Comparison of ENCODE assay signal across 13 cellular contexts in the genomic region with DNA sequence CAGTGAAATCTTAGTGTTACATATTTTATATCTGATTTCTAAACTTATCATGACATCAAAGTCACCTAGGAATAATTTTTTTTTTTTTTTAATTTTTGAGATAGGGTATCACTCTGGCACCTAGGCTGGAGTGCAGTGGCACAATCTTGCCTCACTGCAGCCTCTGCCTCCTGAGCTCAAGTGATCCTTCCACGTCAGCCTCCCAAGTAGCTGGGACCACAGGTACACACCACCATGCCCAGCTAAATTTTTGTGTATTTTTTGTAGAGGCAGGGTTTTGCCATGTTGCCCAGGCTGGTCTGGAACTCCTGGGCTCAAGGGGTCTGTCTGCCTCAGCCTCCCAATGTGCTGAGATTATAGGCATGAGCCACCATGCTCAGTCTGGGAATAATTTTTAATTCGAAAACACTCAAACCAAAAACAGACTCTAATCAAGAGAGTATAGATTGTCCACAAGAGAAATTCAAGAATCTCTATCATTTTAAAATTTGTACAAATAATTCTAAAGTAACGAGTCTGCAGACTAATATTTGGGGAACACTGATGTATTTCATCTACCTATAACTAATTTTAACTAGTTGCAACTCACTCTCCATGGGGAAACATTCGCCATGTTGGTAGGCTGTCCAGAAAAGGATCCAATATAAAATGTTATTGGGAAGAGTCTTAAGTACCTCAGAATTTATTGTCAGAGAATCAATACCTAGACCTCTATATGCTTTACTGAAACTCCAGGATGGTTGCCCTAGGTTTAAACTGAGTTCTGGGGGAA. TPM values are rescaled to one million over a fixed set of nuclear protein-coding genes. Genes with fewer than 3 reads are reported as not detected.
A peak's percentile ranks its signal among the peaks of the same experiment; 100 is the strongest.
DNase-seq lines count a peak whose midpoint lies in the region; ATAC-seq and TF ChIP-seq lines count a peak whose summit lies in the region.
"Had no signal": no experiment of that assay in that cellular context is flagged by ENCODE, and none has a peak within 500 bp of the region (broad histone marks: within the 10 kb centered on the region; RNA-seq: fewer than 3 reads in every experiment).

No MANE protein-coding gene starts in this region.

- TF ChIP-seq CTCF in DND-41 (IDR thresholded peaks at IDR 0.05; ENCODE audit: borderline replicate concordance, extremely low read depth, low read length, poor library complexity, severe bottlenecking) (no peak), foreskin keratinocyte (conservative IDR thresholded peaks at IDR 0.05) (no peak)

- H3K4me3 ChIP-seq in DND-41 (ENCODE audit: low read depth in 1 of 2, low read length in 2 of 2) (peak overlapping the region in 1 of 2 experiments; percentile 79; a peak in 1 of 4 replicates), MG63 (peak overlapping the region; percentile 72), neuronal stem cell (ENCODE audit: low read length in 2 of 2) (no peak overlapping the region)
- H3K4me3 ChIP-seq: right atrium auricular region had no signal

- peaks cover 11% of the 10 kb centered on the region for H3K36me3 Mint-ChIP-seq in dendritic cell treated with granulocyte-macrophage colony-stimulating factor and Interleukin-4, amounts not matched to agents 40 ng/mL and 50 ng/mL, for 4 days (ENCODE audit: low read depth)
- peaks cover 8% of the 10 kb centered on the region for H3K36me3 Mint-ChIP-seq in activated T-helper 1 cell treated with anti-CD3 and anti-CD28 coated beads, Interleukin-12 subunit alpha, Interleukin-12 subunit beta, Interleukin-2, Interleukin-4 antibody, amounts not matched to agents 30 ng/mL and 10 ng/mL and 1 ng/mL, durations not matched to agents 14 hours and 24 hours and 36 hours (ENCODE audit: low read depth)
- H3K36me3 Mint-ChIP-seq: CD8-positive, alpha-beta T cell had no signal

- no peak for ATAC-seq in DND-41 (ENCODE audit: insufficient read depth, low read depth)
- ATAC-seq in foreskin keratinocyte = no peak
- ATAC-seq: activated CD4-positive, CD25-positive, alpha-beta regulatory T cell treated with anti-CD3 and anti-CD28 coated beads, Interleukin-2, amount 50 U/mL, for 24 hours; CD8-positive, alpha-beta T cell; left cardiac atrium; naive thymus-derived CD4-positive, alpha-beta T cell had no signal

- no peak overlapping the region for H2BK5ac ChIP-seq in neuronal stem cell (ENCODE audit: low read length)

- peak overlapping the region; percentile 64 for H3K4me3 Mint-ChIP-seq in dendritic cell treated with granulocyte-macrophage colony-stimulating factor and Interleukin-4, amounts not matched to agents 40 ng/mL and 50 ng/mL, for 4 days
- no peak overlapping the region for H3K4me3 Mint-ChIP-seq in activated T-helper 1 cell treated with anti-CD3 and anti-CD28 coated beads, Interleukin-12 subunit alpha, Interleukin-12 subunit beta, Interleukin-2, Interleukin-4 antibody, amounts not matched to agents 30 ng/mL and 10 ng/mL and 1 ng/mL, durations not matched to agents 14 hours and 24 hours and 36 hours
- H3K4me3 Mint-ChIP-seq: CD8-positive, alpha-beta T cell had no signal

- H3K27me3 ChIP-seq in DND-41 (ENCODE audit: insufficient read depth, low read length, poor library complexity) = no peaks in the 10 kb centered on the region
- no peaks in the 10 kb centered on the region for H3K27me3 ChIP-seq in MG63
- no peaks in the 10 kb centered on the region for H3K27me3 ChIP-seq in neuronal stem cell (ENCODE audit: control insufficient read depth in 3 of 3, insufficient read depth in 3 of 3, low read depth in 1 of 3, low read length in 3 of 3)
- no peaks in the 10 kb centered on the region for H3K27me3 ChIP-seq in foreskin keratinocyte
- H3K27me3 ChIP-seq: right atrium auricular region had no signal

- peaks cover 44% of the 10 kb centered on the region for H3K79me2 ChIP-seq in DND-41 (ENCODE audit: insufficient read depth, low read length)

- no peak overlapping the region for H3K4ac ChIP-seq in neuronal stem cell (ENCODE audit: low read length)

- H3K4me1 ChIP-seq in DND-41 (ENCODE audit: insufficient read depth, low read length) (peaks cover 64% of the 10 kb centered on the region), neuronal stem cell (ENCODE audit: control insufficient read depth in 2 of 2, insufficient read depth in 1 of 2, low read depth in 1 of 2, low read length in 2 of 2) (peaks cover 2 to 11% of the 10 kb centered on the region in 2 donors), foreskin keratinocyte (peaks cover 26% of the 10 kb centered on the region)
- H3K4me1 ChIP-seq: right atrium auricular region had no signal

- no peak overlapping the region for H3K23ac ChIP-seq in neuronal stem cell (ENCODE audit: low read depth, low read length, poor library complexity)

- H2BK15ac ChIP-seq in neuronal stem cell (ENCODE audit: low read length) = no peak overlapping the region

- H2BK12ac ChIP-seq in neuronal stem cell (ENCODE audit: low read length) = peak overlapping the region; percentile 58

- H2BK120ac ChIP-seq in neuronal stem cell (ENCODE audit: low read depth, low read length) = no peak overlapping the region

- H3K14ac ChIP-seq in neuronal stem cell (ENCODE audit: low read length) = no peak overlapping the region

- WGBS in neuronal stem cell (ENCODE audit: extremely low coverage in 2 of 2, insufficient read length in 2 of 2, insufficient replicate concordance in 1 of 2), 2 donors = no CpG with 5 or more reads among the region's 4 CpGs

- H3K27ac ChIP-seq in DND-41 (ENCODE audit: low read length) = no peak overlapping the region
- H3K27ac ChIP-seq in neuronal stem cell (replicated peaks; ENCODE audit: low read length) = no peak overlapping the region
- no peak overlapping the region for H3K27ac ChIP-seq in foreskin keratinocyte
- H3K27ac ChIP-seq: right atrium auricular region had no signal

- H4K8ac ChIP-seq in neuronal stem cell (ENCODE audit: low read depth, low read length) = no peak overlapping the region

- H4K20me1 ChIP-seq in DND-41 (ENCODE audit: insufficient read depth, low read length) = no peaks in the 10 kb centered on the region

- H3K27ac Mint-ChIP-seq in dendritic cell treated with granulocyte-macrophage colony-stimulating factor and Interleukin-4, amounts not matched to agents 40 ng/mL and 50 ng/mL, for 4 days = peak overlapping the region; percentile 98
- H3K27ac Mint-ChIP-seq in activated T-helper 1 cell treated with anti-CD3 and anti-CD28 coated beads, Interleukin-12 subunit alpha, Interleukin-12 subunit beta, Interleukin-2, Interleukin-4 antibody, amounts not matched to agents 30 ng/mL and 10 ng/mL and 1 ng/mL, durations not matched to agents 14 hours and 24 hours and 36 hours = no peak overlapping the region
- H3K27ac Mint-ChIP-seq: CD8-positive, alpha-beta T cell; naive thymus-derived CD4-positive, alpha-beta T cell had no signal

- H3K18ac ChIP-seq in neuronal stem cell (ENCODE audit: low read length) = no peak overlapping the region

- intact Hi-C loops in dendritic cell treated with granulocyte-macrophage colony-stimulating factor and Interleukin-4, amounts not matched to agents 40 ng/mL and 50 ng/mL, for 4 days (cut with micrococcal nuclease) = no loop called here
- intact Hi-C loops in activated T-helper 1 cell treated with anti-CD3 and anti-CD28 coated beads, Interleukin-12 subunit alpha, Interleukin-12 subunit beta, Interleukin-2, Interleukin-4 antibody, amounts not matched to agents 30 ng/mL and 10 ng/mL and 1 ng/mL, durations not matched to agents 14 hours and 24 hours and 36 hours (cut with micrococcal nuclease) = no loop called here

- no peak overlapping the region for H2AFZ ChIP-seq in DND-41 (ENCODE audit: low read depth, low read length)
- no peak overlapping the region for H2AFZ ChIP-seq in neuronal stem cell (ENCODE audit: low read length)

- H3K9me3 ChIP-seq in DND-41 (ENCODE audit: insufficient read depth, low read length, severe bottlenecking) (no peaks in the 10 kb centered on the region), MG63 (no peaks in the 10 kb centered on the region), neuronal stem cell (replicated peaks in 1 of 2; ENCODE audit: control insufficient read depth in 2 of 2, insufficient read depth in 1 of 2, low read depth in 1 of 2, low read length in 2 of 2) (no peaks in the 10 kb centered on the region)
- H3K9me3 ChIP-seq: right atrium auricular region had no signal

- no peaks in the 10 kb centered on the region for H3K79me1 ChIP-seq in neuronal stem cell (ENCODE audit: low read depth, low read length)

- H3K9me3 Mint-ChIP-seq in dendritic cell treated with granulocyte-macrophage colony-stimulating factor and Interleukin-4, amounts not matched to agents 40 ng/mL and 50 ng/mL, for 4 days = no peaks in the 10 kb centered on the region
- H3K9me3 Mint-ChIP-seq in activated T-helper 1 cell treated with anti-CD3 and anti-CD28 coated beads, Interleukin-12 subunit alpha, Interleukin-12 subunit beta, Interleukin-2, Interleukin-4 antibody, amounts not matched to agents 30 ng/mL and 10 ng/mL and 1 ng/mL, durations not matched to agents 14 hours and 24 hours and 36 hours = no peaks in the 10 kb centered on the region
- H3K9me3 Mint-ChIP-seq: CD8-positive, alpha-beta T cell; naive thymus-derived CD4-positive, alpha-beta T cell had no signal

- no peak overlapping the region for H4K91ac ChIP-seq in neuronal stem cell (ENCODE audit: low read depth, low read length, poor library complexity)

- peaks cover 26% of the 10 kb centered on the region for H3K4me1 Mint-ChIP-seq in dendritic cell treated with granulocyte-macrophage colony-stimulating factor and Interleukin-4, amounts not matched to agents 40 ng/mL and 50 ng/mL, for 4 days (ENCODE audit: low read depth)
- peaks cover 54% of the 10 kb centered on the region for H3K4me1 Mint-ChIP-seq in activated T-helper 1 cell treated with anti-CD3 and anti-CD28 coated beads, Interleukin-12 subunit alpha, Interleukin-12 subunit beta, Interleukin-2, Interleukin-4 antibody, amounts not matched to agents 30 ng/mL and 10 ng/mL and 1 ng/mL, durations not matched to agents 14 hours and 24 hours and 36 hours (ENCODE audit: low read depth)

- H3K36me3 ChIP-seq in DND-41 (ENCODE audit: insufficient read depth, low read length) (peaks cover 2% of the 10 kb centered on the region; the same call in 1 of the 2 replicates), MG63 (peaks cover 17% of the 10 kb centered on the region), neuronal stem cell (replicated peaks in 1 of 2; ENCODE audit: control insufficient read depth in 2 of 2, insufficient read depth in 2 of 2, low read length in 2 of 2) (peaks cover 0 to 3% of the 10 kb centered on the region in 2 donors)
- H3K36me3 ChIP-seq: right atrium auricular region had no signal

- no peak overlapping the region for H2AK5ac ChIP-seq in neuronal stem cell (ENCODE audit: low read depth, low read length)

- DNase-seq in DND-41 (no peak), MG63 (no peak), neuronal stem cell (ENCODE audit: low spot score) (no peak), foreskin keratinocyte (no peak), medulla oblongata (ENCODE audit: extremely low spot score) (no peak)
- DNase-seq in activated T-helper 1 cell treated with anti-CD3 and anti-CD28 coated beads, Interleukin-12 subunit alpha, Interleukin-12 subunit beta, Interleukin-2, Interleukin-4 antibody, amounts not matched to agents 30 ng/mL and 10 ng/mL and 1 ng/mL, durations not matched to agents 14 hours and 24 hours and 36 hours (ENCODE audit: low spot score) = no peak
- DNase-seq: CD8-positive, alpha-beta T cell; left cardiac atrium; naive thymus-derived CD4-positive, alpha-beta T cell; NCI-H2171 had no signal

- H3K4me2 ChIP-seq in DND-41 (ENCODE audit: insufficient read depth, low read length) = peak overlapping the region; percentile 90
- no peak overlapping the region for H3K4me2 ChIP-seq in neuronal stem cell (ENCODE audit: insufficient read depth, low read length, poor library complexity, severe bottlenecking)

- no peaks in the 10 kb centered on the region for H3K27me3 Mint-ChIP-seq in dendritic cell treated with granulocyte-macrophage colony-stimulating factor and Interleukin-4, amounts not matched to agents 40 ng/mL and 50 ng/mL, for 4 days
- peaks cover 2% of the 10 kb centered on the region for H3K27me3 Mint-ChIP-seq in activated T-helper 1 cell treated with anti-CD3 and anti-CD28 coated beads, Interleukin-12 subunit alpha, Interleukin-12 subunit beta, Interleukin-2, Interleukin-4 antibody, amounts not matched to agents 30 ng/mL and 10 ng/mL and 1 ng/mL, durations not matched to agents 14 hours and 24 hours and 36 hours (ENCODE audit: insufficient read depth)
- H3K27me3 Mint-ChIP-seq: naive thymus-derived CD4-positive, alpha-beta T cell had no signal

- H3K9ac ChIP-seq in DND-41 (ENCODE audit: low read depth, low read length) (peak overlapping the region; percentile 73; the same call in 1 of the 2 replicates), neuronal stem cell (ENCODE audit: low read depth, low read length, poor library complexity) (no peak overlapping the region)

RNA-seq across cellular contexts. Expression of a gene that starts 3.4 kb away (rescaled TPM):
- total RNA-seq in MG63 (2014; rRNA removed; shearing (Covaris generic); ENCODE audit: low replicate concordance) = 7.3 and 10.3 TPM in 2 replicates
- 7.3 TPM for polyA plus RNA-seq in neuronal stem cell (2013, experiment 1 of 2)
- 7.6 TPM for polyA plus RNA-seq in neuronal stem cell (2013, experiment 2 of 2)
- total RNA-seq in activated T-helper 1 cell treated with anti-CD3 and anti-CD28 coated beads, Interleukin-12 subunit alpha, Interleukin-12 subunit beta, Interleukin-2, Interleukin-4 antibody, amounts not matched to agents 30 ng/mL and 10 ng/mL and 1 ng/mL, durations not matched to agents 14 hours and 24 hours and 36 hours = 2.6 and 2.7 TPM in 2 replicates
- 14.3 and 29.3 TPM in 2 replicates for total RNA-seq in foreskin keratinocyte
- 2.7 and 4.7 TPM in 2 replicates for polyA plus RNA-seq in foreskin keratinocyte
- total RNA-seq: CD8-positive, alpha-beta T cell had no signal
- polyA plus RNA-seq: naive thymus-derived CD4-positive, alpha-beta T cell had no signal
